In the genomic region with DNA sequence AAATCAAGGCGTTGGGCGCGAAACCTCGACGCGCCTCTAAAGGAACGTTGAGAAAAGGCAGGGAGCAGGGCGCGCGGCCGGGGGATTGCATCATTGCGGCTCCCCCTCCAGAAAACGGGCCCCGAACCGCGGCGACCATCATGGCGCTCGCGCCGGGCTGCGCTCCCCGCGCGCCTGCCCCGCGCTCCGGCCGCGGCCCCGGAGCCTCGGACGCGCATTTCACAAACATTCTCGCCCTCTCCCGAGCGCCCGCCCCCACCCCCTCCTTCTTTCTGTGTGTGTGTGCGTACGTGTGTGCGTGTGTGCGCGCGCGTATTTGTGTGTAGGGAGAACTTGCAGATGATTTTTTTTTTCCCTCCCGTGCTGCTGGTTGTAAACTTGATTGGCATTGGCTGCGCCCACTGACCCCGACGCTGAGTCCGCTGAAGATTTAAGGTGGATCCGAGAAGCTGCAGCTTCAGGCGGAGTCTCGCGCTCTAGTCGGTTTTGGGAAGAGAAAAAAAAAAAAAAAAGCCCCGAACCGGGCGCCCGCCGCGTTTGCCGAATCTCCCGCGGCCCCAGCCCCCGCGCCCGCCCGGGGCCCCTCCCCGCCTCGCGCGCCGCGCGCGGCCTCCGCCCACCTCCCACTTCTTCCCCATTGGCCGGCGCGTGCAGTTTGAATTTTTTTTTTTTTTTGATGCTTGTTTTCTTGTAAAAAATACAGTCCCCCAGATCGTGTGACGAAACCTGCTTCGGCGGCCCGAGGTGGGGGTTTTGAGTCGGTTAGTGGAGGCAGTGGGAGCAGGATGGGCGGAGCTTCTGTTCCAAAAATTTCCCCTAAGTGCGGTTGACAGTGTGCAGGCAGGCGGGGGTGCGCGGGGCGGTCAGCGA, we compare ENCODE assay signal across 1 cellular context.
A peak's percentile ranks its signal among the peaks of the same experiment; 100 is the strongest.
TF ChIP-seq lines count a peak whose summit lies in the region.

No MANE protein-coding gene starts in this region.

TF ChIP-seq in WTC11, 78 proteins besides CTCF, POLR2A, EP300 and RAD21 (continued from another document):
- TF ChIP-seq, protein P1, sequence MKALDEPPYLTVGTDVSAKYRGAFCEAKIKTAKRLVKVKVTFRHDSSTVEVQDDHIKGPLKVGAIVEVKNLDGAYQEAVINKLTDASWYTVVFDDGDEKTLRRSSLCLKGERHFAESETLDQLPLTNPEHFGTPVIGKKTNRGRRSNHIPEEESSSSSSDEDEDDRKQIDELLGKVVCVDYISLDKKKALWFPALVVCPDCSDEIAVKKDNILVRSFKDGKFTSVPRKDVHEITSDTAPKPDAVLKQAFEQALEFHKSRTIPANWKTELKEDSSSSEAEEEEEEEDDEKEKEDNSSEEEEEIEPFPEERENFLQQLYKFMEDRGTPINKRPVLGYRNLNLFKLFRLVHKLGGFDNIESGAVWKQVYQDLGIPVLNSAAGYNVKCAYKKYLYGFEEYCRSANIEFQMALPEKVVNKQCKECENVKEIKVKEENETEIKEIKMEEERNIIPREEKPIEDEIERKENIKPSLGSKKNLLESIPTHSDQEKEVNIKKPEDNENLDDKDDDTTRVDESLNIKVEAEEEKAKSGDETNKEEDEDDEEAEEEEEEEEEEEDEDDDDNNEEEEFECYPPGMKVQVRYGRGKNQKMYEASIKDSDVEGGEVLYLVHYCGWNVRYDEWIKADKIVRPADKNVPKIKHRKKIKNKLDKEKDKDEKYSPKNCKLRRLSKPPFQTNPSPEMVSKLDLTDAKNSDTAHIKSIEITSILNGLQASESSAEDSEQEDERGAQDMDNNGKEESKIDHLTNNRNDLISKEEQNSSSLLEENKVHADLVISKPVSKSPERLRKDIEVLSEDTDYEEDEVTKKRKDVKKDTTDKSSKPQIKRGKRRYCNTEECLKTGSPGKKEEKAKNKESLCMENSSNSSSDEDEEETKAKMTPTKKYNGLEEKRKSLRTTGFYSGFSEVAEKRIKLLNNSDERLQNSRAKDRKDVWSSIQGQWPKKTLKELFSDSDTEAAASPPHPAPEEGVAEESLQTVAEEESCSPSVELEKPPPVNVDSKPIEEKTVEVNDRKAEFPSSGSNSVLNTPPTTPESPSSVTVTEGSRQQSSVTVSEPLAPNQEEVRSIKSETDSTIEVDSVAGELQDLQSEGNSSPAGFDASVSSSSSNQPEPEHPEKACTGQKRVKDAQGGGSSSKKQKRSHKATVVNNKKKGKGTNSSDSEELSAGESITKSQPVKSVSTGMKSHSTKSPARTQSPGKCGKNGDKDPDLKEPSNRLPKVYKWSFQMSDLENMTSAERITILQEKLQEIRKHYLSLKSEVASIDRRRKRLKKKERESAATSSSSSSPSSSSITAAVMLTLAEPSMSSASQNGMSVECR (CRISPR knock-in tag; IDR thresholded peaks at IDR 0.05; ENCODE audit: borderline replicate concordance) = no peak; the same call in 1 of the 2 replicates
- TF ChIP-seq, protein P2, sequence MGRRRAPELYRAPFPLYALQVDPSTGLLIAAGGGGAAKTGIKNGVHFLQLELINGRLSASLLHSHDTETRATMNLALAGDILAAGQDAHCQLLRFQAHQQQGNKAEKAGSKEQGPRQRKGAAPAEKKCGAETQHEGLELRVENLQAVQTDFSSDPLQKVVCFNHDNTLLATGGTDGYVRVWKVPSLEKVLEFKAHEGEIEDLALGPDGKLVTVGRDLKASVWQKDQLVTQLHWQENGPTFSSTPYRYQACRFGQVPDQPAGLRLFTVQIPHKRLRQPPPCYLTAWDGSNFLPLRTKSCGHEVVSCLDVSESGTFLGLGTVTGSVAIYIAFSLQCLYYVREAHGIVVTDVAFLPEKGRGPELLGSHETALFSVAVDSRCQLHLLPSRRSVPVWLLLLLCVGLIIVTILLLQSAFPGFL (CRISPR knock-in tag; IDR thresholded peaks at IDR 0.05; ENCODE audit: borderline replicate concordance) = no peak
- TF ChIP-seq ESRRA (CRISPR knock-in tag; IDR thresholded peaks at IDR 0.05; ENCODE audit: borderline replicate concordance) (no peak), ZNF263 (CRISPR knock-in tag; IDR thresholded peaks at IDR 0.05; ENCODE audit: low read depth) (no peak), MXD4 (CRISPR knock-in tag; IDR thresholded peaks at IDR 0.05; ENCODE audit: borderline replicate concordance) (no peak), ZNF121 (CRISPR knock-in tag; IDR thresholded peaks at IDR 0.05) (no peak), KAT7 (CRISPR knock-in tag; IDR thresholded peaks at IDR 0.05; ENCODE audit: borderline replicate concordance) (peak; percentile 71; the same call in 1 of the 2 replicates), SOX15 (CRISPR knock-in tag; IDR thresholded peaks at IDR 0.05) (no peak), NFYB (CRISPR knock-in tag; conservative IDR thresholded peaks at IDR 0.05; ENCODE audit: low read depth) (peak; percentile 59), TEAD1 (CRISPR knock-in tag; IDR thresholded peaks at IDR 0.05) (0 out of 2 replicates have a peak, but pooled peaks have one; percentile 23), NFATC4 (CRISPR knock-in tag; IDR thresholded peaks at IDR 0.05) (0 out of 2 replicates have a peak, but pooled peaks have one; percentile 32), NR2C2 (CRISPR knock-in tag; IDR thresholded peaks at IDR 0.05) (no peak), ZNF416 (CRISPR knock-in tag; IDR thresholded peaks at IDR 0.05) (no peak), ZNF219 (CRISPR knock-in tag; IDR thresholded peaks at IDR 0.05; ENCODE audit: borderline replicate concordance) (no peak), CREM (CRISPR knock-in tag; IDR thresholded peaks at IDR 0.05) (no peak; the same call in 1 of the 2 replicates), RELA (CRISPR knock-in tag; IDR thresholded peaks at IDR 0.05; ENCODE audit: borderline replicate concordance) (no peak), ATF1 (CRISPR knock-in tag; IDR thresholded peaks at IDR 0.05) (no peak), ELF4 (CRISPR knock-in tag; IDR thresholded peaks at IDR 0.05; ENCODE audit: low read depth) (no peak)
- TF ChIP-seq, protein P3, sequence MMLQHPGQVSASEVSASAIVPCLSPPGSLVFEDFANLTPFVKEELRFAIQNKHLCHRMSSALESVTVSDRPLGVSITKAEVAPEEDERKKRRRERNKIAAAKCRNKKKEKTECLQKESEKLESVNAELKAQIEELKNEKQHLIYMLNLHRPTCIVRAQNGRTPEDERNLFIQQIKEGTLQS (CRISPR knock-in tag; conservative IDR thresholded peaks at IDR 0.05) = peak; percentile 61; the same call in 1 of the 2 replicates
- TF ChIP-seq, protein P4, sequence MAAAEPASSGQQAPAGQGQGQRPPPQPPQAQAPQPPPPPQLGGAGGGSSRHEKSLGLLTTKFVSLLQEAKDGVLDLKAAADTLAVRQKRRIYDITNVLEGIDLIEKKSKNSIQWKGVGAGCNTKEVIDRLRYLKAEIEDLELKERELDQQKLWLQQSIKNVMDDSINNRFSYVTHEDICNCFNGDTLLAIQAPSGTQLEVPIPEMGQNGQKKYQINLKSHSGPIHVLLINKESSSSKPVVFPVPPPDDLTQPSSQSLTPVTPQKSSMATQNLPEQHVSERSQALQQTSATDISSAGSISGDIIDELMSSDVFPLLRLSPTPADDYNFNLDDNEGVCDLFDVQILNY (CRISPR knock-in tag; IDR thresholded peaks at IDR 0.05) = 0 out of 2 replicates have a peak, but pooled peaks have one; percentile 38
- TF ChIP-seq, protein P5, sequence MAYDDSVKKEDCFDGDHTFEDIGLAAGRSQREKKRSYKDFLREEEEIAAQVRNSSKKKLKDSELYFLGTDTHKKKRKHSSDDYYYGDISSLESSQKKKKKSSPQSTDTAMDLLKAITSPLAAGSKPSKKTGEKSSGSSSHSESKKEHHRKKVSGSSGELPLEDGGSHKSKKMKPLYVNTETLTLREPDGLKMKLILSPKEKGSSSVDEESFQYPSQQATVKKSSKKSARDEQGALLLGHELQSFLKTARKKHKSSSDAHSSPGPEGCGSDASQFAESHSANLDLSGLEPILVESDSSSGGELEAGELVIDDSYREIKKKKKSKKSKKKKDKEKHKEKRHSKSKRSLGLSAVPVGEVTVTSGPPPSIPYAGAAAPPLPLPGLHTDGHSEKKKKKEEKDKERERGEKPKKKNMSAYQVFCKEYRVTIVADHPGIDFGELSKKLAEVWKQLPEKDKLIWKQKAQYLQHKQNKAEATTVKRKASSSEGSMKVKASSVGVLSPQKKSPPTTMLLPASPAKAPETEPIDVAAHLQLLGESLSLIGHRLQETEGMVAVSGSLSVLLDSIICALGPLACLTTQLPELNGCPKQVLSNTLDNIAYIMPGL (CRISPR knock-in tag; IDR thresholded peaks at IDR 0.05) = peak; percentile 42; the same call in 1 of the 2 replicates
- TF ChIP-seq, protein P6, sequence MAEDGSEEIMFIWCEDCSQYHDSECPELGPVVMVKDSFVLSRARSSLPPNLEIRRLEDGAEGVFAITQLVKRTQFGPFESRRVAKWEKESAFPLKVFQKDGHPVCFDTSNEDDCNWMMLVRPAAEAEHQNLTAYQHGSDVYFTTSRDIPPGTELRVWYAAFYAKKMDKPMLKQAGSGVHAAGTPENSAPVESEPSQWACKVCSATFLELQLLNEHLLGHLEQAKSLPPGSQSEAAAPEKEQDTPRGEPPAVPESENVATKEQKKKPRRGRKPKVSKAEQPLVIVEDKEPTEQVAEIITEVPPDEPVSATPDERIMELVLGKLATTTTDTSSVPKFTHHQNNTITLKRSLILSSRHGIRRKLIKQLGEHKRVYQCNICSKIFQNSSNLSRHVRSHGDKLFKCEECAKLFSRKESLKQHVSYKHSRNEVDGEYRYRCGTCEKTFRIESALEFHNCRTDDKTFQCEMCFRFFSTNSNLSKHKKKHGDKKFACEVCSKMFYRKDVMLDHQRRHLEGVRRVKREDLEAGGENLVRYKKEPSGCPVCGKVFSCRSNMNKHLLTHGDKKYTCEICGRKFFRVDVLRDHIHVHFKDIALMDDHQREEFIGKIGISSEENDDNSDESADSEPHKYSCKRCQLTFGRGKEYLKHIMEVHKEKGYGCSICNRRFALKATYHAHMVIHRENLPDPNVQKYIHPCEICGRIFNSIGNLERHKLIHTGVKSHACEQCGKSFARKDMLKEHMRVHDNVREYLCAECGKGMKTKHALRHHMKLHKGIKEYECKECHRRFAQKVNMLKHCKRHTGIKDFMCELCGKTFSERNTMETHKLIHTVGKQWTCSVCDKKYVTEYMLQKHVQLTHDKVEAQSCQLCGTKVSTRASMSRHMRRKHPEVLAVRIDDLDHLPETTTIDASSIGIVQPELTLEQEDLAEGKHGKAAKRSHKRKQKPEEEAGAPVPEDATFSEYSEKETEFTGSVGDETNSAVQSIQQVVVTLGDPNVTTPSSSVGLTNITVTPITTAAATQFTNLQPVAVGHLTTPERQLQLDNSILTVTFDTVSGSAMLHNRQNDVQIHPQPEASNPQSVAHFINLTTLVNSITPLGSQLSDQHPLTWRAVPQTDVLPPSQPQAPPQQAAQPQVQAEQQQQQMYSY (CRISPR knock-in tag; IDR thresholded peaks at IDR 0.05) = no peak
